In genomic region chr1:10519016-10519417, GRCh38 we compare ENCODE assay signal across 2 cellular contexts.
TF ChIP-seq lines count a peak whose summit lies in the region.

No MANE protein-coding gene starts in this region.

TF ChIP-seq in SK-N-SH, 30 proteins besides CTCF, POLR2A, EP300 and RAD21 (continued from another document):
- no peak for TF ChIP-seq REST (IDR thresholded peaks at IDR 0.05; ENCODE audit: low read depth, low read length)

TF ChIP-seq in SK-N-SH treated with all-trans-retinoic acid at 6 μM for 48 hours, 23 proteins besides CTCF, POLR2A, EP300 and RAD21 (continued from another document):
- TF ChIP-seq POU6F1 (CRISPR knock-in tag; IDR thresholded peaks at IDR 0.05; ENCODE audit: borderline replicate concordance, low read depth), result no peak
- TF ChIP-seq TCF4 (CRISPR knock-in tag; IDR thresholded peaks at IDR 0.05; ENCODE audit: borderline replicate concordance), result no peak
- TF ChIP-seq PPARA (CRISPR knock-in tag; IDR thresholded peaks at IDR 0.05; ENCODE audit: borderline replicate concordance), result no peak
- no peak for TF ChIP-seq ZFP30 (CRISPR knock-in tag; IDR thresholded peaks at IDR 0.05)
- no peak for TF ChIP-seq ESRRG (CRISPR knock-in tag; IDR thresholded peaks at IDR 0.05)
- TF ChIP-seq ZNF70 (CRISPR knock-in tag; IDR thresholded peaks at IDR 0.05), result no peak
- TF ChIP-seq ZNF565 (CRISPR knock-in tag; conservative IDR thresholded peaks at IDR 0.05; ENCODE audit: low read depth), result no peak
